ENCODE assay signal across 30 cellular contexts in genomic region chr5:59618644-59619043, GRCh38.
"Had no signal": no experiment of that assay in that cellular context is flagged by ENCODE, and none has a peak within 500 bp of the region (broad histone marks: within the 10 kb centered on the region; RNA-seq: fewer than 3 reads in every experiment).

No MANE protein-coding gene starts in this region.

- H3K9me3 ChIP-seq: adrenal gland, body of pancreas, esophagus squamous epithelium had no signal

- FAIRE-seq: colon had no signal

- H3K4me3 ChIP-seq: adrenal gland, body of pancreas, esophagus squamous epithelium had no signal

- H3K4me1 ChIP-seq: adrenal gland, body of pancreas, esophagus squamous epithelium had no signal

- ATAC-seq: activated CD4-positive, alpha-beta T cell treated with anti-CD3 and anti-CD28 coated beads for 36 hours; activated CD8-positive, alpha-beta memory T cell treated with anti-CD3 and anti-CD28 coated beads, Interleukin-2, amount 10 ng/mL, durations not matched to agents 7 days and 5 days; activated CD8-positive, alpha-beta T cell treated with anti-CD3 and anti-CD28 coated beads, Interleukin-2, amount 10 ng/mL, durations not matched to agents 7 days and 5 days; activated naive CD8-positive, alpha-beta T cell treated with anti-CD3 and anti-CD28 coated beads, Interleukin-2, amount 50 U/mL, for 24 hours; body of pancreas; effector memory CD8-positive, alpha-beta T cell; T-helper 17 cell had no signal

- H3K27me3 ChIP-seq: adrenal gland, body of pancreas, esophagus squamous epithelium had no signal

- H3K27ac ChIP-seq: adrenal gland, body of pancreas, esophagus squamous epithelium, WERI-Rb-1 had no signal

- DNase-seq: activated CD4-positive, alpha-beta memory T cell treated with anti-CD3 and anti-CD28 coated beads for 36 hours; activated CD4-positive, alpha-beta T cell treated with anti-CD3 and anti-CD28 coated beads for 36 hours; activated CD4-positive, alpha-beta T cell treated with anti-CD3 and anti-CD28 coated beads, Interleukin-2, amount 10 ng/mL, durations not matched to agents 24 days and 14 days; activated CD4-positive, CD25-positive, alpha-beta regulatory T cell; activated CD4-positive, CD25-positive, alpha-beta regulatory T cell treated with anti-CD3 and anti-CD28 coated beads, Interleukin-2, amount 50 U/mL, for 72 hours; activated CD8-positive, alpha-beta memory T cell treated with anti-CD3 and anti-CD28 coated beads, Interleukin-2, amount 10 ng/mL, durations not matched to agents 7 days and 5 days; activated CD8-positive, alpha-beta memory T cell treated with anti-CD3 and anti-CD28 coated beads, Interleukin-2, amount 50 U/mL, for 4 hours; activated CD8-positive, alpha-beta T cell treated with anti-CD3 and anti-CD28 coated beads, Interleukin-2, amount 10 ng/mL, durations not matched to agents 7 days and 5 days; activated effector memory CD4-positive, alpha-beta T cell treated with anti-CD3 and anti-CD28 coated beads, Interleukin-2, amount 50 U/mL, for 16 hours; activated naive CD4-positive, alpha-beta T cell treated with anti-CD3 and anti-CD28 coated beads for 36 hours; activated naive CD8-positive, alpha-beta T cell treated with anti-CD3 and anti-CD28 coated beads for 36 hours; activated naive CD8-positive, alpha-beta T cell treated with anti-CD3 and anti-CD28 coated beads, Interleukin-2, amount 50 U/mL, for 24 hours; activated T-cell treated with anti-CD3 and anti-CD28 coated beads, Interleukin-2, amount 50 U/mL, for 1 hour; activated T-cell treated with anti-CD3 and anti-CD28 coated beads, Interleukin-2, amount 50 U/mL, for 48 hours; adrenal gland; amygdala; aorta; body of pancreas; caudate nucleus; cortex of kidney; dermis blood vessel endothelial cell; effector CD4-positive, alpha-beta T cell; effector memory CD8-positive, alpha-beta T cell; esophagus squamous epithelium; foreskin melanocyte; head of caudate nucleus; T-helper 17 cell; T1000; WERI-Rb-1 had no signal

- H3K36me3 ChIP-seq: adrenal gland, esophagus squamous epithelium, WERI-Rb-1 had no signal
